Comparison of ENCODE assay signal across 25 cellular contexts in the genomic region with DNA sequence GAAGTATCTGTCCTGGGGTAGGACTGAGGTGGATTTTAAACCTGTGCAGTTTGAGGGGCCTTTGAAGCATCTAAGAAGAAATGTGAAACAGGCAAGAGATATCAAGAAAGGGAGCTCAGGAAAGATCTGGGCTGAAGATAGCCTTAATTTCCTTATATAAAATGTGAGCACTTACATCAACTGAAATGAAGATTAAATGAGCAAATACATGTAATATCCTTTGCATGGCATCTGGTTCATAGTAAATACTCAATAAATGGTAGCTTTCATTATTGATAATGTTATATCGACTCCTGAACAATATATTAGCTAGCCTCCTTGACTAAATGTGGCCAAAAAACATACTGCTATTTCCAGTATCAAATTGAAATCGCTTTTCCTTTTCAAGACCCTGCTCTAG.
"Had no signal": no experiment of that assay in that cellular context is flagged by ENCODE, and none has a peak within 500 bp of the region (broad histone marks: within the 10 kb centered on the region; RNA-seq: fewer than 3 reads in every experiment).

No MANE protein-coding gene starts in this region.

- DNase-seq: activated B cell treated with CpG ODN at 0.5 μM for 24 hours; activated CD4-positive, alpha-beta T cell treated with anti-CD3 and anti-CD28 coated beads for 36 hours; activated CD4-positive, alpha-beta T cell treated with anti-CD3 and anti-CD28 coated beads, Interleukin-2, amount 50 U/mL, for 4 hours; activated CD8-positive, alpha-beta memory T cell treated with anti-CD3 and anti-CD28 coated beads, Interleukin-2, amount 50 U/mL, for 48 hours; activated naive CD4-positive, alpha-beta T cell; activated T-cell treated with anti-CD3 and anti-CD28 coated beads, Interleukin-2, amount 50 U/mL, for 4 hours; adrenal gland; colonic mucosa; dorsolateral prefrontal cortex; effector memory CD8-positive, alpha-beta T cell; head of caudate nucleus; midbrain; occipital lobe; retina; stimulated activated CD4-positive, alpha-beta T cell treated with anti-CD3 and anti-CD28 coated beads, Interleukin-4, amount 100 ng/mL, for 1 hour; stimulated activated naive CD4-positive, alpha-beta T cell; T1000 had no signal

- H3K36me3 Mint-ChIP-seq: natural killer cell treated with Interleukin-12 subunit alpha and Interleukin-12 subunit beta and Interleukin-15 and Interleukin-18, amount 100 ng/mL, for 72 hours had no signal

- H3K9me3 Mint-ChIP-seq: activated B cell treated with CpG ODN at 0.5 μM for 24 hours; activated T-cell treated with anti-CD3 and anti-CD28 coated beads, Interleukin-2, amount 50 U/mL, for 4 hours; activated T-helper 2 cell treated with anti-CD3 and anti-CD28 coated beads, Interferon-gamma antibody, Interleukin-2, Interleukin-4, amounts not matched to agents 10 μg/mL and 5 μg/mL and 100 μg/mL, durations not matched to agents 14 hours and 24 hours and 36 hours; effector memory CD8-positive, alpha-beta T cell; natural killer cell treated with Interleukin-12 subunit alpha and Interleukin-12 subunit beta and Interleukin-15 and Interleukin-18, amount 100 ng/mL, for 72 hours; T-helper 1 cell treated with Interleukin-12 subunit alpha and Interleukin-12 subunit beta and Interleukin-4 antibody, amounts not matched to agents 30 μg/mL and 1 μg/mL, for 36 hours had no signal

- H3K27me3 ChIP-seq: adrenal gland, ascending aorta, colonic mucosa, dorsolateral prefrontal cortex, esophagus muscularis mucosa, gastroesophageal sphincter had no signal

- H3K4me3 ChIP-seq: adrenal gland, ascending aorta, colonic mucosa, dorsolateral prefrontal cortex, esophagus muscularis mucosa, gastroesophageal sphincter, lung had no signal

- H3K4me3 Mint-ChIP-seq: activated B cell treated with CpG ODN at 0.5 μM for 24 hours; T-helper 1 cell treated with Interleukin-12 subunit alpha and Interleukin-12 subunit beta and Interleukin-4 antibody, amounts not matched to agents 30 μg/mL and 1 μg/mL, for 36 hours had no signal

- ATAC-seq: activated CD4-positive, alpha-beta T cell treated with anti-CD3 and anti-CD28 coated beads for 36 hours; activated T-cell treated with anti-CD3 and anti-CD28 coated beads, Interleukin-2, amount 50 U/mL, for 4 hours; effector memory CD8-positive, alpha-beta T cell; gastroesophageal sphincter; natural killer cell treated with Interleukin-12 subunit alpha and Interleukin-12 subunit beta and Interleukin-15 and Interleukin-18, amount 100 ng/mL, for 72 hours had no signal

- H3K27ac ChIP-seq: adrenal gland, ascending aorta, colonic mucosa, dorsolateral prefrontal cortex, esophagus muscularis mucosa, gastroesophageal sphincter had no signal

- H3K9me3 ChIP-seq: adrenal gland, ascending aorta, colonic mucosa, esophagus muscularis mucosa, gastroesophageal sphincter had no signal

- H3K27me3 Mint-ChIP-seq: activated naive CD8-positive, alpha-beta T cell had no signal

- H3K36me3 ChIP-seq: adrenal gland, ascending aorta, colonic mucosa, esophagus muscularis mucosa, gastroesophageal sphincter had no signal

- H3K27ac Mint-ChIP-seq: activated B cell treated with CpG ODN at 0.5 μM for 24 hours; activated CD4-positive, alpha-beta T cell treated with anti-CD3 and anti-CD28 coated beads for 36 hours; activated naive CD8-positive, alpha-beta T cell; activated T-helper 2 cell treated with anti-CD3 and anti-CD28 coated beads, Interferon-gamma antibody, Interleukin-2, Interleukin-4, amounts not matched to agents 10 μg/mL and 5 μg/mL and 100 μg/mL, durations not matched to agents 14 hours and 24 hours and 36 hours; effector memory CD8-positive, alpha-beta T cell; natural killer cell treated with Interleukin-12 subunit alpha and Interleukin-12 subunit beta and Interleukin-15 and Interleukin-18, amount 100 ng/mL, for 72 hours; T-helper 1 cell treated with Interleukin-12 subunit alpha and Interleukin-12 subunit beta and Interleukin-4 antibody, amounts not matched to agents 30 μg/mL and 1 μg/mL, for 36 hours had no signal
